9 cellular contexts compared by ENCODE assay signal in the genomic region with DNA sequence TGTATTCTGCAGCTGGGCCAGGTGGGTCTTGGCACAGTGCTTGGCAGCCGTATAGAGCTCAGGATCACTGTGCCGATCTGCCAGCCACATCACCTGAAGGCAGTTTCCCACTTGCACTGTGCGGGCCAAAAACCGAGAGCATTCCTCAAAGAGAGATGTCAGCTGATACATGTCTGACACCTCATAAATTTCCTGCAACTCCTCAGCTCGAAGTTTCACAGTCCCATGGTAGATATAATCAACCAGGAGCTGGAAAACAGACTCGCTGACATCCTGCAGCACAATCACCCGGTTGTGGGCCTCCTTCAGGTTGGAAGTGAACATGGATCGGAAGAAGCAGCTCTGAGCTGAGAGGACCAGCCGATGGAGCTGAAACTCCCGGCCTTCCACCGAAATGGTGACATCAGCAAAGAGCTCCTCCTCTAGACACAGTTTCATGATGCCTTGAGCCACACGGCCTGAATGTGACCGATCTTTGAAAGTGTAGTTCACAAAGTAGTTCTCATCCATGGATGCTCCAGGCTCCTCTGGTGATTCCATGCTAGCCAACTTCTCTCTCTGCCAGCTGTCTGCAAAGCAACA. TPM values are rescaled to one million over a fixed set of nuclear protein-coding genes. Genes with fewer than 3 reads are reported as not detected.
A peak's percentile ranks its signal among the peaks of the same experiment; 100 is the strongest.
DNase-seq lines count a peak whose midpoint lies in the region; ATAC-seq and TF ChIP-seq lines count a peak whose summit lies in the region.
"Had no signal": no experiment of that assay in that cellular context is flagged by ENCODE, and none has a peak within 500 bp of the region (broad histone marks: within the 10 kb centered on the region; RNA-seq: fewer than 3 reads in every experiment).

No MANE protein-coding gene starts in this region.

- ATAC-seq in activated T-cell treated with anti-CD3 and anti-CD28 coated beads, Interleukin-2, amount 50 U/mL, for 72 hours (replicated peaks in 1 of 2) = no peak
- ATAC-seq in mucosa of descending colon = no peak
- ATAC-seq in GM19023 (IDR thresholded peaks at IDR 0.05; ENCODE audit: unreplicated experiment) = no peak

- H3K9me3 ChIP-seq in iPS-18c (ENCODE audit: control insufficient read depth, insufficient read depth, low read length) (peaks cover 5% of the 10 kb centered on the region), mucosa of descending colon (no peaks in the 10 kb centered on the region)

- TF ChIP-seq CTCF in mucosa of descending colon (IDR thresholded peaks at IDR 0.05) = no peak

- DNase-seq in activated T-cell treated with anti-CD3 and anti-CD28 coated beads, Interleukin-2, amount 50 U/mL, for 72 hours = no peak
- DNase-seq in activated T-cell treated with anti-CD3 and anti-CD28 coated beads for 4 hours (no peak), substantia nigra (lab: John Stamatoyannopoulos, UW) (no peak), mucosa of descending colon (no peak), middle frontal gyrus (ENCODE audit: extremely low spot score, low spot score) (no peak)
- no peak for DNase-seq in activated T-helper 1 cell treated with anti-CD3 and anti-CD28 coated beads, Interleukin-12 subunit alpha, Interleukin-12 subunit beta, Interleukin-2, Interleukin-4 antibody, amounts not matched to agents 30 ng/mL and 10 ng/mL and 1 ng/mL, durations not matched to agents 14 hours and 24 hours and 36 hours (ENCODE audit: low spot score)
- DNase-seq: SW 1271 had no signal

- peak overlapping the region; percentile 92 for H3K27ac ChIP-seq in substantia nigra (ENCODE audit: low read depth, low read length, poor library complexity, severe bottlenecking)

- H3K4me1 ChIP-seq in mucosa of descending colon (ENCODE audit: low read depth) = peaks cover 12% of the 10 kb centered on the region

- H3K27me3 Mint-ChIP-seq in activated T-cell treated with anti-CD3 and anti-CD28 coated beads, Interleukin-2, amount 50 U/mL, for 72 hours (ENCODE audit: low read depth) = no peaks in the 10 kb centered on the region
- no peaks in the 10 kb centered on the region for H3K27me3 Mint-ChIP-seq in activated T-helper 1 cell treated with anti-CD3 and anti-CD28 coated beads, Interleukin-12 subunit alpha, Interleukin-12 subunit beta, Interleukin-2, Interleukin-4 antibody, amounts not matched to agents 30 ng/mL and 10 ng/mL and 1 ng/mL, durations not matched to agents 14 hours and 24 hours and 36 hours (ENCODE audit: insufficient read depth)

- H3K36me3 Mint-ChIP-seq in activated T-cell treated with anti-CD3 and anti-CD28 coated beads, Interleukin-2, amount 50 U/mL, for 72 hours (ENCODE audit: insufficient read depth in 2 of 2) = peaks cover 11 to 18% of the 10 kb centered on the region in 2 donors
- peaks cover 41% of the 10 kb centered on the region for H3K36me3 Mint-ChIP-seq in activated T-helper 1 cell treated with anti-CD3 and anti-CD28 coated beads, Interleukin-12 subunit alpha, Interleukin-12 subunit beta, Interleukin-2, Interleukin-4 antibody, amounts not matched to agents 30 ng/mL and 10 ng/mL and 1 ng/mL, durations not matched to agents 14 hours and 24 hours and 36 hours (ENCODE audit: low read depth)

- H3K27ac Mint-ChIP-seq in activated T-cell treated with anti-CD3 and anti-CD28 coated beads, Interleukin-2, amount 50 U/mL, for 72 hours = no peak overlapping the region
- H3K27ac Mint-ChIP-seq in activated T-helper 1 cell treated with anti-CD3 and anti-CD28 coated beads, Interleukin-12 subunit alpha, Interleukin-12 subunit beta, Interleukin-2, Interleukin-4 antibody, amounts not matched to agents 30 ng/mL and 10 ng/mL and 1 ng/mL, durations not matched to agents 14 hours and 24 hours and 36 hours = no peak overlapping the region

- H3K9me3 Mint-ChIP-seq in activated T-cell treated with anti-CD3 and anti-CD28 coated beads, Interleukin-2, amount 50 U/mL, for 72 hours = no peaks in the 10 kb centered on the region
- H3K9me3 Mint-ChIP-seq in activated T-helper 1 cell treated with anti-CD3 and anti-CD28 coated beads, Interleukin-12 subunit alpha, Interleukin-12 subunit beta, Interleukin-2, Interleukin-4 antibody, amounts not matched to agents 30 ng/mL and 10 ng/mL and 1 ng/mL, durations not matched to agents 14 hours and 24 hours and 36 hours = no peaks in the 10 kb centered on the region

- peaks cover 14% of the 10 kb centered on the region for H3K36me3 ChIP-seq in mucosa of descending colon (ENCODE audit: low read depth)

- peak overlapping the region; percentile 90 to 94 for H3K4me3 Mint-ChIP-seq in activated T-cell treated with anti-CD3 and anti-CD28 coated beads, Interleukin-2, amount 50 U/mL, for 72 hours
- peak overlapping the region; percentile 96 for H3K4me3 Mint-ChIP-seq in activated T-helper 1 cell treated with anti-CD3 and anti-CD28 coated beads, Interleukin-12 subunit alpha, Interleukin-12 subunit beta, Interleukin-2, Interleukin-4 antibody, amounts not matched to agents 30 ng/mL and 10 ng/mL and 1 ng/mL, durations not matched to agents 14 hours and 24 hours and 36 hours

- H3K4me3 ChIP-seq in iPS-18c (ENCODE audit: insufficient read depth, low read depth, low read length) (peak overlapping the region; percentile 95; the same call in 1 of the 2 replicates), mucosa of descending colon (no peak overlapping the region)

- intact Hi-C loops in activated T-helper 1 cell treated with anti-CD3 and anti-CD28 coated beads, Interleukin-12 subunit alpha, Interleukin-12 subunit beta, Interleukin-2, Interleukin-4 antibody, amounts not matched to agents 30 ng/mL and 10 ng/mL and 1 ng/mL, durations not matched to agents 14 hours and 24 hours and 36 hours (cut with micrococcal nuclease) = loop anchor here (1.0 to 5.0 kb wide), 7 partner anchors 12 to 640 kb away; partner anchors contain the start of genes AGBL2, CSTPP1, FNBP4 and PTPMT1
- intact Hi-C loops in mucosa of descending colon (cut with DNase I, micrococcal nuclease) = no loop called here

- H3K4me1 Mint-ChIP-seq in activated T-cell treated with anti-CD3 and anti-CD28 coated beads, Interleukin-2, amount 50 U/mL, for 72 hours (ENCODE audit: low read depth) = peaks cover 49% of the 10 kb centered on the region
- peaks cover 35% of the 10 kb centered on the region for H3K4me1 Mint-ChIP-seq in activated T-helper 1 cell treated with anti-CD3 and anti-CD28 coated beads, Interleukin-12 subunit alpha, Interleukin-12 subunit beta, Interleukin-2, Interleukin-4 antibody, amounts not matched to agents 30 ng/mL and 10 ng/mL and 1 ng/mL, durations not matched to agents 14 hours and 24 hours and 36 hours (ENCODE audit: low read depth)

RNA-seq across cellular contexts. Expression of gene KBTBD4, which starts 1.2 kb away (rescaled TPM):
- 10 to 100 TPM; 17.2 to 18.6 TPM for total RNA-seq in activated T-cell treated with anti-CD3 and anti-CD28 coated beads, Interleukin-2, amount 50 U/mL, for 72 hours
- total RNA-seq in activated T-helper 1 cell treated with anti-CD3 and anti-CD28 coated beads, Interleukin-12 subunit alpha, Interleukin-12 subunit beta, Interleukin-2, Interleukin-4 antibody, amounts not matched to agents 30 ng/mL and 10 ng/mL and 1 ng/mL, durations not matched to agents 14 hours and 24 hours and 36 hours = 16.3 and 19.0 TPM in 2 replicates
- 10 to 100 TPM; 14.1 to 18.2 (median 16.0) TPM for total RNA-seq in mucosa of descending colon

RNA-seq across cellular contexts. Expression of gene NDUFS3, which starts 1.3 kb away (rescaled TPM):
- 10 to 100 TPM; 78.9 to 84.2 TPM for total RNA-seq in activated T-cell treated with anti-CD3 and anti-CD28 coated beads, Interleukin-2, amount 50 U/mL, for 72 hours
- total RNA-seq in activated T-helper 1 cell treated with anti-CD3 and anti-CD28 coated beads, Interleukin-12 subunit alpha, Interleukin-12 subunit beta, Interleukin-2, Interleukin-4 antibody, amounts not matched to agents 30 ng/mL and 10 ng/mL and 1 ng/mL, durations not matched to agents 14 hours and 24 hours and 36 hours = 148 and 152 TPM in 2 replicates
- total RNA-seq in mucosa of descending colon = 100 to 1,000 TPM; 150 to 205 (median 197) TPM

RNA-seq across cellular contexts. Expression of gene FAM180B, which starts 8.9 kb away (rescaled TPM):
- total RNA-seq in activated T-cell treated with anti-CD3 and anti-CD28 coated beads, Interleukin-2, amount 50 U/mL, for 72 hours = under 1 TPM; 0.16 to 0.24 TPM
- total RNA-seq in activated T-helper 1 cell treated with anti-CD3 and anti-CD28 coated beads, Interleukin-12 subunit alpha, Interleukin-12 subunit beta, Interleukin-2, Interleukin-4 antibody, amounts not matched to agents 30 ng/mL and 10 ng/mL and 1 ng/mL, durations not matched to agents 14 hours and 24 hours and 36 hours = 0.24 TPM in 1 of 2 replicates, not detected in the other
- total RNA-seq in mucosa of descending colon = under 1 TPM in 2 of 3 donors, not detected in 1; 0.36 to 0.51 TPM

RNA-seq across cellular contexts. Expression of gene PTPMT1, which starts 12.2 kb away (rescaled TPM):
- total RNA-seq in activated T-cell treated with anti-CD3 and anti-CD28 coated beads, Interleukin-2, amount 50 U/mL, for 72 hours = 10 to 100 TPM; 37.0 to 40.1 TPM
- 57.5 and 60.6 TPM in 2 replicates for total RNA-seq in activated T-helper 1 cell treated with anti-CD3 and anti-CD28 coated beads, Interleukin-12 subunit alpha, Interleukin-12 subunit beta, Interleukin-2, Interleukin-4 antibody, amounts not matched to agents 30 ng/mL and 10 ng/mL and 1 ng/mL, durations not matched to agents 14 hours and 24 hours and 36 hours
- 10 to 100 TPM; 20.8 to 36.1 (median 27.1) TPM for total RNA-seq in mucosa of descending colon

RNA-seq across cellular contexts. Expression of gene C1QTNF4, which starts 16.7 kb away (rescaled TPM):
- under 1 TPM; 0.19 to 0.74 TPM for total RNA-seq in activated T-cell treated with anti-CD3 and anti-CD28 coated beads, Interleukin-2, amount 50 U/mL, for 72 hours
- 0.16 TPM in 1 of 2 replicates, not detected in the other for total RNA-seq in activated T-helper 1 cell treated with anti-CD3 and anti-CD28 coated beads, Interleukin-12 subunit alpha, Interleukin-12 subunit beta, Interleukin-2, Interleukin-4 antibody, amounts not matched to agents 30 ng/mL and 10 ng/mL and 1 ng/mL, durations not matched to agents 14 hours and 24 hours and 36 hours
- total RNA-seq in mucosa of descending colon = 1 to 10 TPM in 1 of 3 donors, under 1 TPM in 2; 0.17 to 3.5 (median 0.34) TPM
